Comparison of ENCODE assay signal across 9 cellular contexts in genomic region chr3:161274691-161275298, GRCh38. TPM values are rescaled to one million over a fixed set of nuclear protein-coding genes. Genes with fewer than 3 reads are reported as not detected.
DNase-seq lines count a peak whose midpoint lies in the region; ATAC-seq, FAIRE-seq and TF ChIP-seq lines count a peak whose summit lies in the region.
"Had no signal": no experiment of that assay in that cellular context is flagged by ENCODE, and none has a peak within 500 bp of the region (broad histone marks: within the 10 kb centered on the region; RNA-seq: fewer than 3 reads in every experiment).

No MANE protein-coding gene starts in this region.

- H4K20me1 ChIP-seq in PC-3 (ENCODE audit: low read length) = no peaks in the 10 kb centered on the region
- H4K20me1 ChIP-seq in GM12878 (ENCODE audit: control insufficient read depth, insufficient read depth) = no peaks in the 10 kb centered on the region

- intact Hi-C loops in Caco-2 (cut with micrococcal nuclease; ENCODE audit: unreplicated experiment) = no loop called here
- intact Hi-C loops in PC-3 (cut with micrococcal nuclease) = loop anchor here (1.0 to 5.0 kb wide), 5 partner anchors 48 to 697 kb away; no protein-coding TSS in a partner anchor
- intact Hi-C loops in GM12878 (cut with micrococcal nuclease; ENCODE audit: unreplicated experiment) = loop anchor here (1.0 to 2.0 kb wide), 4 partner anchors 135 to 587 kb away; no protein-coding TSS in a partner anchor
- intact Hi-C loops in left lung (cut with DNase I) = loop anchor here in 1 of 2 donors (5.0 kb wide), 1 partner anchor 148 kb away; no protein-coding TSS in a partner anchor
- intact Hi-C loops in thyroid gland (cut with DNase I) = loop anchor here (2.0 kb wide), 1 partner anchor 150 kb away; no protein-coding TSS in a partner anchor
- intact Hi-C loops in ovary (cut with DNase I) = loop anchor here in 1 of 4 donors (5.0 kb wide), 1 partner anchor 143 kb away; no protein-coding TSS in a partner anchor

- CTCF ChIA-PET in Caco-2 (lab: Charles Lee) = interaction anchor here (0.6 kb wide), 1 partner anchor 237 kb away, joined by 3 read pairs; no protein-coding TSS in a partner anchor
- CTCF ChIA-PET in PC-3 (lab: Charles Lee) = interaction anchor here (0.5 to 0.8 kb wide), 5 partner anchors 14 to 177 kb away, joined by 3 to 12 read pairs (median 3); no protein-coding TSS in a partner anchor
- CTCF ChIA-PET in GM12878 (lab: Yijun Ruan, JAX) = interaction anchor here (0.6 to 5.7 kb wide), 50 partner anchors 10 to 589 kb away, joined by 3 to 100 read pairs (median 4); partner anchors contain the start of genes NMD3 and SPTSSB

- no peaks in the 10 kb centered on the region for H3F3A ChIP-seq in PC-3 (ENCODE audit: low read length, unreplicated experiment)

- H3K27ac ChIP-seq in PC-3 (ENCODE audit: low read length) = peak overlapping the region; percentile 50
- H3K27ac ChIP-seq in GM12878 (ENCODE audit: control insufficient read depth, insufficient read depth) = no peak overlapping the region
- no peak overlapping the region for H3K27ac ChIP-seq in left lung
- no peak overlapping the region for H3K27ac ChIP-seq in thyroid gland
- no peak overlapping the region for H3K27ac ChIP-seq in ovary

- H3K27me3 ChIP-seq in Caco-2 (replicated peaks; ENCODE audit: control insufficient read depth, insufficient read depth, low read length) (no peaks in the 10 kb centered on the region), PC-3 (ENCODE audit: low read length) (no peaks in the 10 kb centered on the region), GM12878 (replicated peaks in 1 of 2; ENCODE audit: control insufficient read depth in 2 of 2, insufficient read depth in 2 of 2, low read length in 1 of 2) (no peaks in the 10 kb centered on the region), left lung (no peaks in the 10 kb centered on the region), thyroid gland (no peaks in the 10 kb centered on the region), ovary (no peaks in the 10 kb centered on the region)

- H3K4me1 Mint-ChIP-seq in Caco-2 (ENCODE audit: low read depth, unreplicated experiment) = no peaks in the 10 kb centered on the region

- TF ChIP-seq EP300 in GM12878 (IDR thresholded peaks at IDR 0.05; ENCODE audit: borderline replicate concordance in 1 of 2, control insufficient read depth in 1 of 2, low read depth in 2 of 2, low read length in 2 of 2) (no peak), ovary (IDR thresholded peaks at IDR 0.05) (no peak)

- H3K9me3 ChIP-seq in Caco-2 = peaks cover 9% of the 10 kb centered on the region
- no peaks in the 10 kb centered on the region for H3K9me3 ChIP-seq in PC-3 (ENCODE audit: low read length)
- H3K9me3 ChIP-seq in GM12878 (replicated peaks; ENCODE audit: control insufficient read depth, insufficient read depth, low read length) = no peaks in the 10 kb centered on the region; the same call in 2 of the 3 replicates
- H3K9me3 ChIP-seq in left lung = peaks cover 0 to 21% of the 10 kb centered on the region in 2 donors
- no peaks in the 10 kb centered on the region for H3K9me3 ChIP-seq in thyroid gland
- peaks cover 0 to 4% of the 10 kb centered on the region in 2 donors for H3K9me3 ChIP-seq in ovary

- H2AFZ ChIP-seq in PC-3 (ENCODE audit: low read length) (no peak overlapping the region), GM12878 (ENCODE audit: control insufficient read depth, low read depth, low read length) (no peak overlapping the region; the same call in 1 of the 2 replicates)

- 44% methylated on average over 4 of the region's 4 CpGs for WGBS in GM12878 (ENCODE audit: insufficient coverage, insufficient replicate concordance, low lambda C conversion rate, missing lambda C conversion rate)
- 67 to 74% methylated on average over 4 of the region's 4 CpGs for WGBS in thyroid gland, 2 donors
- WGBS in ovary, 3 donors = 74 to 75% (median 75%) methylated on average over 4 of the region's 4 CpGs

- H3K4me2 ChIP-seq in PC-3 (ENCODE audit: low read length) = no peak overlapping the region
- no peak overlapping the region for H3K4me2 ChIP-seq in GM12878 (ENCODE audit: control insufficient read depth, insufficient read depth)

- no peaks in the 10 kb centered on the region; the same call in none of the 2 replicates for H3K36me3 ChIP-seq in Caco-2 (ENCODE audit: control insufficient read depth, insufficient read depth, low read length)
- H3K36me3 ChIP-seq in PC-3 (ENCODE audit: low read depth, low read length) = peaks cover 11% of the 10 kb centered on the region; the same call in 1 of the 2 replicates
- H3K36me3 ChIP-seq in GM12878 (ENCODE audit: control insufficient read depth in 2 of 2, insufficient read depth in 2 of 2, low read length in 1 of 2) = no peaks in the 10 kb centered on the region; a peak in 1 of 4 replicates
- H3K36me3 ChIP-seq in left lung = peaks cover 0 to 9% of the 10 kb centered on the region in 2 donors
- H3K36me3 ChIP-seq in thyroid gland = no peaks in the 10 kb centered on the region
- H3K36me3 ChIP-seq in ovary = no peaks in the 10 kb centered on the region

- POLR2A ChIA-PET in Caco-2 (lab: Charles Lee) (no interaction called here), PC-3 (lab: Charles Lee; ENCODE audit: unreplicated experiment) (interaction anchor here (0.6 to 1.0 kb wide), 2 partner anchors 95 to 146 kb away, joined by 3 read pairs; no protein-coding TSS in a partner anchor), GM12878 (lab: Charles Lee) (no interaction called here)

- peaks cover 9% of the 10 kb centered on the region for H3K9me3 Mint-ChIP-seq in Caco-2 (ENCODE audit: unreplicated experiment)

- RAD21 ChIA-PET in GM12878 (lab: Charles Lee; ENCODE audit: unreplicated experiment) = interaction anchor here (0.7 to 3.8 kb wide), 16 partner anchors 19 to 354 kb away, joined by 3 to 36 read pairs (median 4); no protein-coding TSS in a partner anchor

- no TSS peak for BruUV-seq in Caco-2 (replicated peaks; lab: Mats Ljungman, UMichigan)
- no TSS peak for BruUV-seq in PC-3 (replicated peaks; lab: Mats Ljungman, UMichigan)
- BruUV-seq in GM12878 (replicated peaks; lab: Mats Ljungman, UMichigan) = no TSS peak

- ATAC-seq in GM18867 (IDR thresholded peaks at IDR 0.05; ENCODE audit: unreplicated experiment) (peak; percentile 91), HG03432 (IDR thresholded peaks at IDR 0.05; ENCODE audit: unreplicated experiment) (peak; percentile 70), PC-3 (peak; percentile 44), GM12878 (peak; percentile 92), left lung (peak; percentile 56)

- H3K9me2 ChIP-seq in PC-3 (replicated peaks; ENCODE audit: low read length) = no peaks in the 10 kb centered on the region

- no peak for TF ChIP-seq POLR2A in GM12878 (IDR thresholded peaks at IDR 0.05; ENCODE audit: low read depth, low read length)
- TF ChIP-seq POLR2A in thyroid gland (IDR thresholded peaks at IDR 0.05) = no peak
- TF ChIP-seq POLR2A in ovary (IDR thresholded peaks at IDR 0.05) = no peak

- peak overlapping the region; percentile 51 for H3K27ac Mint-ChIP-seq in Caco-2 (ENCODE audit: unreplicated experiment)
- H3K27ac Mint-ChIP-seq: stimulated activated naive CD8-positive, alpha-beta T cell treated with anti-CD3 and anti-CD28 coated beads, Interleukin-15, Interleukin-2, amounts not matched to agents 100 ng/mL and 50 ng/mL, for 24 hours had no signal

- DNase-seq in Caco-2 (peak in 1 of 2 experiments; percentile 53), PC-3 (peak; percentile 85), GM12878 (ENCODE audit: low read depth, low spot score) (no peak), left lung (no peak), thyroid gland (peak; percentile 9), ovary (no peak)

- H3K79me2 ChIP-seq in PC-3 (ENCODE audit: low read length) (no peaks in the 10 kb centered on the region), GM12878 (ENCODE audit: control insufficient read depth, insufficient read depth, low read length) (no peaks in the 10 kb centered on the region)

- H3K36me3 Mint-ChIP-seq in Caco-2 (ENCODE audit: insufficient read depth, unreplicated experiment) = peaks cover 41% of the 10 kb centered on the region

- TF ChIP-seq RAD21 in GM12878 (IDR thresholded peaks at IDR 0.05; ENCODE audit: insufficient read depth, low read depth, low read length) = peak; percentile 72

- SMC1A ChIA-PET in GM12878 (lab: Charles Lee; ENCODE audit: uncharacterized antibody, unreplicated experiment) = interaction anchor here (0.8 to 4.5 kb wide), 25 partner anchors 10 to 566 kb away, joined by 3 to 78 read pairs (median 4); no protein-coding TSS in a partner anchor

- in situ Hi-C loops in GM12878 (cut with MboI) = loop anchor here (5.0 to 10.0 kb wide), 2 partner anchors 138 to 320 kb away; no protein-coding TSS in a partner anchor

- TF ChIP-seq CTCF in Caco-2 (IDR thresholded peaks at IDR 0.05; ENCODE audit: insufficient read depth in 1 of 2, low read depth in 1 of 2, low read length in 1 of 2, severe bottlenecking in 1 of 2, unreplicated experiment in 1 of 2) (peak; percentile 12 to 34), PC-3 (conservative IDR thresholded peaks at IDR 0.05; ENCODE audit: low read depth, low read length) (peak; percentile 93), GM12878 (IDR thresholded peaks at IDR 0.05 in 2 of 3, conservative IDR thresholded peaks at IDR 0.05 in 1 of 3; ENCODE audit: control insufficient read depth in 2 of 3, extremely low read depth in 1 of 3, insufficient read depth in 1 of 3, low read depth in 3 of 3, low read length in 3 of 3) (peak; percentile 58 to 70 (median 63)), left lung (IDR thresholded peaks at IDR 0.05) (peak; percentile 44 to 47), thyroid gland (IDR thresholded peaks at IDR 0.05) (peak in 4 of 6 experiments; percentile 21 to 48 (median 34)), ovary (IDR thresholded peaks at IDR 0.05) (no peak)

- H3K4me1 ChIP-seq in Caco-2 (0 out of 2 replicates have a peak, but pooled peaks cover 7% of the 10 kb centered on the region), PC-3 (ENCODE audit: insufficient read depth, low read length) (peaks cover 20% of the 10 kb centered on the region), GM12878 (ENCODE audit: control insufficient read depth, insufficient read depth, low read length) (no peaks in the 10 kb centered on the region), left lung (no peaks in the 10 kb centered on the region), thyroid gland (no peaks in the 10 kb centered on the region), ovary (ENCODE audit: insufficient read depth) (no peaks in the 10 kb centered on the region)

- no peak for FAIRE-seq in GM12878 (lab: Jason Lieb, UNC)

- H3K4me3 ChIP-seq in Caco-2 (ENCODE audit: low read depth, low read length) (no peak overlapping the region), PC-3 (ENCODE audit: low read length) (no peak overlapping the region), GM12878 (no peak overlapping the region), left lung (no peak overlapping the region), thyroid gland (replicated peaks in 1 of 3) (no peak overlapping the region), ovary (no peak overlapping the region)

- H3K9ac ChIP-seq in PC-3 (ENCODE audit: low read length) (peak overlapping the region; percentile 42), GM12878 (ENCODE audit: control insufficient read depth, insufficient read depth, low read length) (no peak overlapping the region)

- no peaks in the 10 kb centered on the region for H3K27me3 Mint-ChIP-seq in Caco-2 (ENCODE audit: insufficient read depth, unreplicated experiment)
- H3K27me3 Mint-ChIP-seq: stimulated activated naive CD8-positive, alpha-beta T cell treated with anti-CD3 and anti-CD28 coated beads, Interleukin-15, Interleukin-2, amounts not matched to agents 100 ng/mL and 50 ng/mL, for 24 hours had no signal

- H3K4me3 Mint-ChIP-seq in Caco-2 (ENCODE audit: unreplicated experiment) = no peak overlapping the region
- H3K4me3 Mint-ChIP-seq: stimulated activated naive CD8-positive, alpha-beta T cell treated with anti-CD3 and anti-CD28 coated beads, Interleukin-15, Interleukin-2, amounts not matched to agents 100 ng/mL and 50 ng/mL, for 24 hours had no signal

RNA-seq across cellular contexts. Expression of gene NMD3, which starts 53.7 kb away (rescaled TPM):
- 61.7 and 62.4 TPM in 2 replicates for total RNA-seq in Caco-2 (2022)
- 65.3 and 72.6 TPM in 2 replicates for total RNA-seq in PC-3 (2014; rRNA removed)
- 64.2 and 73.2 TPM in 2 replicates for total RNA-seq in GM12878 (2013; cell fraction: nucleolus; rRNA removed)
- 42.4 and 54.6 TPM in 2 replicates for total RNA-seq in GM12878 (2014; rRNA removed)
- 46.5 and 53.3 TPM in 2 replicates for total RNA-seq in GM12878 (2014; rRNA removed; fragmentation: Illumina TruSeq; extraction: Trizol)
- 57.3 and 60.0 TPM in 2 replicates for total RNA-seq in GM12878 (2021)
- 29.8 TPM for polyA plus RNA-seq in GM12878 (2011; ENCODE audit: low read depth)
- 64.1 and 91.9 TPM in 2 replicates for polyA plus RNA-seq in GM12878 (2011; rRNA removed)
- 27.0 and 28.1 TPM in 2 replicates for polyA plus RNA-seq in GM12878 (2011; cell fraction: cytosol; rRNA removed)
- 41.0 and 43.5 TPM in 2 replicates for polyA plus RNA-seq in GM12878 (2011; cell fraction: nucleus; rRNA removed)
- 36.5 and 50.1 TPM in 2 replicates for polyA plus RNA-seq in GM12878 (2012)
- 56.8 and 68.8 TPM in 2 replicates for polyA plus RNA-seq in GM12878 (2014; fragmentation: Illumina TruSeq; extraction: Trizol)
- polyA plus RNA-seq in GM12878 (2014; fragmentation: Nextera tagmentation; extraction: Ambion mirVana) = 10 to 100 TPM; 54.6 to 66.8 TPM
- 27.6 and 34.2 TPM in 2 replicates for polyA plus RNA-seq in GM12878 (2014; rRNA removed)
- 10 to 100 TPM; 54.3 to 60.6 TPM for polyA plus RNA-seq in GM12878 (2016; fragmentation: Nextera tagmentation; extraction: Ambion mirVana)
- 85.2 and 109 TPM in 2 replicates for polyA minus RNA-seq in GM12878 (2011; rRNA and poly(A)+ RNA removed)
- polyA minus RNA-seq in GM12878 (2011; cell fraction: cytosol; rRNA and poly(A)+ RNA removed) = 31.6 and 38.0 TPM in 2 replicates
- polyA minus RNA-seq in GM12878 (2011; cell fraction: nucleus; rRNA and poly(A)+ RNA removed) = 50.3 and 61.8 TPM in 2 replicates
- 10 to 100 TPM; 44.8 to 46.4 TPM for total RNA-seq in left lung
- 10 to 100 TPM; 35.0 to 54.4 (median 39.1) TPM for total RNA-seq in thyroid gland
- 10 to 100 TPM; 35.6 to 61.7 (median 49.2) TPM for total RNA-seq in ovary
- polyA plus RNA-seq in ovary = 10 to 100 TPM; 25.9 to 28.1 TPM

Comparison
In these comparisons a context has a peak if more than half of its experiments do, and no peak if none do; other contexts are left out.
1. DNase-seq: peak in PC-3 (single experiment) and thyroid gland (2 of 2); none in GM12878 (single experiment), left lung (0 of 2) and ovary (0 of 5).
2. CTCF ChIP-seq: peak in Caco-2 (2 of 2), PC-3 (single experiment), GM12878 (3 of 3), left lung (2 of 2) and thyroid gland (4 of 6); none in ovary (0 of 3).
3. Peak in every context shown above with its lines, with median percentiles within 50 percentile points of each other: ATAC-seq.